20 cellular contexts compared by ENCODE assay signal in genomic region chr13:98265669-98266551, GRCh38.
DNase-seq lines count a peak whose midpoint lies in the region; ATAC-seq, FAIRE-seq and TF ChIP-seq lines count a peak whose summit lies in the region.
"Had no signal": no experiment of that assay in that cellular context is flagged by ENCODE, and none has a peak within 500 bp of the region (broad histone marks: within the 10 kb centered on the region; RNA-seq: fewer than 3 reads in every experiment).

No MANE protein-coding gene starts in this region.

- 74% methylated on average over 10 of the region's 10 CpGs for WGBS in right cardiac atrium
- 68% methylated on average over 10 of the region's 10 CpGs for WGBS in prostate gland

- H3K4me3 ChIP-seq in SJSA1, result no peak overlapping the region
- no peak overlapping the region for H3K4me3 ChIP-seq in right cardiac atrium (ENCODE audit: low read length)
- no peak overlapping the region for H3K4me3 ChIP-seq in prostate gland
- H3K4me3 ChIP-seq: BLaER1 treated with 17β-estradiol and CSF1 and Interleukin-3, amounts not matched to agents 10 nM and 100 nM; PC-9 had no signal

- peak overlapping the region; percentile 92 for H3K27ac Mint-ChIP-seq in osteocyte (ENCODE audit: unreplicated experiment)
- H3K27ac Mint-ChIP-seq: activated CD4-positive, alpha-beta memory T cell treated with anti-CD3 and anti-CD28 coated beads, Interleukin-2, amount 10 ng/mL, durations not matched to agents 7 days and 5 days; T-helper 2 cell treated with Interferon-gamma antibody and Interleukin-4, amounts not matched to agents 5 μg/mL and 100 μg/mL, for 36 hours had no signal

- no peaks in the 10 kb centered on the region for H3K9me3 Mint-ChIP-seq in osteocyte (ENCODE audit: unreplicated experiment)
- H3K9me3 Mint-ChIP-seq: activated CD4-positive, alpha-beta memory T cell treated with anti-CD3 and anti-CD28 coated beads, Interleukin-2, amount 10 ng/mL, durations not matched to agents 7 days and 5 days; T-helper 2 cell treated with Interferon-gamma antibody and Interleukin-4, amounts not matched to agents 5 μg/mL and 100 μg/mL, for 36 hours had no signal

- H3K4me1 Mint-ChIP-seq in osteocyte (ENCODE audit: unreplicated experiment), result peaks cover 67% of the 10 kb centered on the region
- H3K4me1 Mint-ChIP-seq: activated CD4-positive, alpha-beta memory T cell treated with anti-CD3 and anti-CD28 coated beads, Interleukin-2, amount 10 ng/mL, durations not matched to agents 7 days and 5 days had no signal

- peaks cover 30% of the 10 kb centered on the region for H3K4me1 ChIP-seq in SJSA1 (replicated peaks)
- H3K4me1 ChIP-seq in right cardiac atrium (ENCODE audit: control insufficient read depth, insufficient read depth, low read length), result no peaks in the 10 kb centered on the region
- no peaks in the 10 kb centered on the region for H3K4me1 ChIP-seq in prostate gland (replicated peaks)

- H3K27me3 ChIP-seq in SJSA1 (replicated peaks) (no peaks in the 10 kb centered on the region), right cardiac atrium (ENCODE audit: control insufficient read depth, insufficient read depth) (no peaks in the 10 kb centered on the region), prostate gland (replicated peaks; ENCODE audit: insufficient read depth) (no peaks in the 10 kb centered on the region)
- H3K27me3 ChIP-seq: BLaER1 treated with 17β-estradiol and CSF1 and Interleukin-3, amounts not matched to agents 10 nM and 100 nM had no signal

- no peak for TF ChIP-seq POLR2A in prostate gland (IDR thresholded peaks at IDR 0.05)

- peak; percentile 50 to 62 for ATAC-seq in right cardiac atrium
- no peak for ATAC-seq in HG03342 (IDR thresholded peaks at IDR 0.05; ENCODE audit: unreplicated experiment)

- no peaks in the 10 kb centered on the region for H3K27me3 Mint-ChIP-seq in osteocyte (ENCODE audit: unreplicated experiment)

- peak; percentile 77 for DNase-seq in Caki2 (ENCODE audit: low read depth)
- peak; percentile 55 to 57 for DNase-seq in SJSA1 (ENCODE audit: low read depth in 1 of 2, low spot score in 2 of 2)
- no peak for DNase-seq in right cardiac atrium
- DNase-seq in osteocyte (ENCODE audit: extremely low spot score, unreplicated experiment), result no peak
- no peak for DNase-seq in midbrain (lab: John Stamatoyannopoulos, UW)
- DNase-seq in GM19239 (ENCODE audit: insufficient read length, low spot score), result no peak
- no peak for DNase-seq in prostate gland (ENCODE audit: low spot score)
- DNase-seq: activated CD4-positive, alpha-beta memory T cell treated with anti-CD3 and anti-CD28 coated beads, Interleukin-2, amount 10 ng/mL, durations not matched to agents 7 days and 5 days; activated effector memory CD4-positive, alpha-beta T cell treated with anti-CD3 and anti-CD28 coated beads, Interleukin-2, amount 50 U/mL, for 16 hours; hippocampal formation; MV-4-11; PC-9; stimulated activated CD4-positive, alpha-beta T cell treated with anti-CD3 and anti-CD28 coated beads, Interleukin-4, amount 100 ng/mL, for 24 hours; stimulated activated naive CD4-positive, alpha-beta T cell had no signal

- H3K4me3 Mint-ChIP-seq in osteocyte (ENCODE audit: unreplicated experiment), result no peak overlapping the region
- H3K4me3 Mint-ChIP-seq: activated CD4-positive, alpha-beta memory T cell treated with anti-CD3 and anti-CD28 coated beads, Interleukin-2, amount 10 ng/mL, durations not matched to agents 7 days and 5 days; T-helper 2 cell treated with Interferon-gamma antibody and Interleukin-4, amounts not matched to agents 5 μg/mL and 100 μg/mL, for 36 hours had no signal

- H3K9me3 ChIP-seq in SJSA1 (replicated peaks) (no peaks in the 10 kb centered on the region), right cardiac atrium (ENCODE audit: control insufficient read depth, low read length) (no peaks in the 10 kb centered on the region), prostate gland (no peaks in the 10 kb centered on the region)
- H3K9me3 ChIP-seq: BLaER1 treated with 17β-estradiol and CSF1 and Interleukin-3, amounts not matched to agents 10 nM and 100 nM had no signal

- in situ Hi-C loops in Caki2 (cut with HindIII; ENCODE audit: low pct_unique_long_range_greater_than_20kb, low sequenced_read_pairs), result no loop called here

- H3K36me3 ChIP-seq in SJSA1 (0 out of 2 replicates have a peak, but pooled peaks cover 3% of the 10 kb centered on the region), prostate gland (no peaks in the 10 kb centered on the region)

- H3K27ac ChIP-seq in SJSA1 (0 out of 2 replicates have a peak overlapping the region, but pooled peaks have one; percentile 6), right cardiac atrium (ENCODE audit: low read length) (no peak overlapping the region), prostate gland (no peak overlapping the region)
- H3K27ac ChIP-seq: BLaER1 treated with 17β-estradiol and CSF1 and Interleukin-3, amounts not matched to agents 10 nM and 100 nM; PC-9 had no signal

- H3K36me3 Mint-ChIP-seq in osteocyte (ENCODE audit: unreplicated experiment), result peaks cover 2% of the 10 kb centered on the region

- no peak for TF ChIP-seq CTCF in osteocyte (IDR thresholded peaks at IDR 0.05)
- no peak for TF ChIP-seq CTCF in prostate gland (IDR thresholded peaks at IDR 0.05)

- FAIRE-seq in GM19239 (lab: Jason Lieb, UNC), result no peak
- FAIRE-seq: bronchial epithelial cell, endometrium, H1 had no signal

- intact Hi-C loops in right cardiac atrium (cut with DNase I) (no loop called here), prostate gland (cut with DNase I) (no loop called here)

Comparison
In these comparisons a context has a peak if more than half of its experiments do, and no peak if none do; other contexts are left out.
1. DNase-seq: peak in Caki2 (single experiment) and SJSA1 (2 of 2); none in right cardiac atrium (0 of 3), osteocyte (single experiment), midbrain (single experiment), GM19239 (single experiment) and prostate gland (single experiment).